24 cellular contexts compared by ENCODE assay signal in genomic region chr5:58499231-58499630, GRCh38. TPM values are rescaled to one million over a fixed set of nuclear protein-coding genes. Genes with fewer than 3 reads are reported as not detected.
DNase-seq lines count a peak whose midpoint lies in the region; ATAC-seq and TF ChIP-seq lines count a peak whose summit lies in the region.
"Had no signal": no experiment of that assay in that cellular context is flagged by ENCODE, and none has a peak within 500 bp of the region (broad histone marks: within the 10 kb centered on the region; RNA-seq: fewer than 3 reads in every experiment).

No MANE protein-coding gene starts in this region.

- peak overlapping the region; percentile 67 to 86 (median 76); a peak in 18 of 22 replicates for H3K4me2 ChIP-seq in BLaER1 treated with 17β-estradiol and CSF1 and Interleukin-3, amounts not matched to agents 10 nM and 100 nM
- H3K4me2 ChIP-seq: GM23338, PC-9 had no signal

- H3K9me3 Mint-ChIP-seq in IgD-negative memory B cell (no peaks in the 10 kb centered on the region), endodermal cell (no peaks in the 10 kb centered on the region)
- peaks cover 10 to 14% of the 10 kb centered on the region in 2 donors for H3K9me3 Mint-ChIP-seq in stimulated activated naive B cell treated with anti-CD40 and anti-IgM and Interleukin-4, amounts not matched to agents 10 μg/mL and 1 μg/mL and 100 μg/mL, for 72 hours
- H3K9me3 Mint-ChIP-seq: GM23338 had no signal

- no peaks in the 10 kb centered on the region for H4K20me1 ChIP-seq in BLaER1 treated with 17β-estradiol and CSF1 and Interleukin-3, amounts not matched to agents 10 nM and 100 nM

- peak overlapping the region in 8 of 11 experiments; percentile 40 to 80 (median 70); a peak in 14 of 22 replicates for H3K27ac ChIP-seq in BLaER1 treated with 17β-estradiol and CSF1 and Interleukin-3, amounts not matched to agents 10 nM and 100 nM
- no peak overlapping the region for H3K27ac ChIP-seq in endodermal cell (ENCODE audit: low read depth, low read length)
- H3K27ac ChIP-seq: C4-2B, PC-9 had no signal

- TF ChIP-seq CTCF in endodermal cell (conservative IDR thresholded peaks at IDR 0.05), result no peak
- no peak for TF ChIP-seq CTCF in GM13976 (IDR thresholded peaks at IDR 0.05; ENCODE audit: borderline replicate concordance, control extremely low read depth, extremely low read depth, insufficient read depth, missing control alignments)

- H3K4me1 Mint-ChIP-seq in IgD-negative memory B cell (peaks cover 69 to 80% (median 73%) of the 10 kb centered on the region in 3 donors), endodermal cell (peaks cover 24% of the 10 kb centered on the region)
- peaks cover 60 to 82% of the 10 kb centered on the region in 2 donors for H3K4me1 Mint-ChIP-seq in stimulated activated naive B cell treated with anti-CD40 and anti-IgM and Interleukin-4, amounts not matched to agents 10 μg/mL and 1 μg/mL and 100 μg/mL, for 72 hours

- DNase-seq in endodermal cell, result no peak
- no peak for DNase-seq in stimulated activated naive B cell treated with anti-CD40 and anti-IgM and Interleukin-4, amounts not matched to agents 10 μg/mL and 1 μg/mL and 100 μg/mL, for 72 hours
- DNase-seq in GM13976 (ENCODE audit: low spot score), result no peak
- no peak for DNase-seq in NCI-H1048 (lab: John Stamatoyannopoulos, UW)
- no peak for DNase-seq in central memory CD4-positive, alpha-beta T cell
- DNase-seq: DMS79, KG1, NCI-H1105 treated with DMSO at 0.1 percent for 48 hours, NCI-H2029 treated with DMSO at 0.1 percent for 48 hours, NCI-H226, NCI-H524, NCI-H774, PC-9, RPMI8226, SHP77, SW 1271, T-helper 2 cell had no signal

- no peaks in the 10 kb centered on the region for H3K36me3 ChIP-seq in BLaER1 treated with 17β-estradiol and CSF1 and Interleukin-3, amounts not matched to agents 10 nM and 100 nM
- no peaks in the 10 kb centered on the region for H3K36me3 ChIP-seq in endodermal cell (ENCODE audit: control insufficient read depth, insufficient read depth, low read length)
- H3K36me3 ChIP-seq: HAP-1 had no signal

- H3K4me3 ChIP-seq in BLaER1 treated with 17β-estradiol and CSF1 and Interleukin-3, amounts not matched to agents 10 nM and 100 nM, result no peak overlapping the region
- peak overlapping the region; percentile 19 for H3K4me3 ChIP-seq in endodermal cell (ENCODE audit: low read length)
- H3K4me3 ChIP-seq: GM12878, GM23338, HAP-1, PC-9 had no signal

- H3K27me3 Mint-ChIP-seq in IgD-negative memory B cell (no peaks in the 10 kb centered on the region), endodermal cell (ENCODE audit: insufficient read depth) (no peaks in the 10 kb centered on the region)
- H3K27me3 Mint-ChIP-seq in stimulated activated naive B cell treated with anti-CD40 and anti-IgM and Interleukin-4, amounts not matched to agents 10 μg/mL and 1 μg/mL and 100 μg/mL, for 72 hours, result no peaks in the 10 kb centered on the region

- no peaks in the 10 kb centered on the region for H3K9me3 ChIP-seq in BLaER1 treated with 17β-estradiol and CSF1 and Interleukin-3, amounts not matched to agents 10 nM and 100 nM (replicated peaks in 1 of 11)
- H3K9me3 ChIP-seq in endodermal cell (ENCODE audit: control insufficient read depth, low read length), result no peaks in the 10 kb centered on the region
- H3K9me3 ChIP-seq: HAP-1 had no signal

- peaks cover 14 to 40% (median 20%) of the 10 kb centered on the region in 10 experiments for H3K4me1 ChIP-seq in BLaER1 treated with 17β-estradiol and CSF1 and Interleukin-3, amounts not matched to agents 10 nM and 100 nM
- H3K4me1 ChIP-seq in endodermal cell (ENCODE audit: control insufficient read depth, insufficient read depth, low read length), result no peaks in the 10 kb centered on the region
- H3K4me1 ChIP-seq: HAP-1 had no signal

- ATAC-seq in stimulated activated naive B cell treated with anti-CD40 and anti-IgM and Interleukin-4, amounts not matched to agents 10 μg/mL and 1 μg/mL and 100 μg/mL, for 72 hours (replicated peaks), result peak; percentile 31 to 59
- ATAC-seq: GM12878 had no signal

- H3K27ac Mint-ChIP-seq in IgD-negative memory B cell, result peak overlapping the region; percentile 66 to 88 (median 82)
- no peak overlapping the region for H3K27ac Mint-ChIP-seq in endodermal cell
- peak overlapping the region; percentile 11 for H3K27ac Mint-ChIP-seq in stimulated activated naive B cell treated with anti-CD40 and anti-IgM and Interleukin-4, amounts not matched to agents 10 μg/mL and 1 μg/mL and 100 μg/mL, for 72 hours
- H3K27ac Mint-ChIP-seq: GM23338 had no signal

- H3K9ac ChIP-seq in BLaER1 treated with 17β-estradiol and CSF1 and Interleukin-3, amounts not matched to agents 10 nM and 100 nM, result peak overlapping the region in 2 of 11 experiments; percentile 5 to 45; a peak in 1 of 22 replicates
- H3K9ac ChIP-seq in endodermal cell (ENCODE audit: extremely low read depth, low read length, poor library complexity, severe bottlenecking), result no peak overlapping the region

- peaks cover 17% of the 10 kb centered on the region for H3K36me3 Mint-ChIP-seq in IgD-negative memory B cell
- H3K36me3 Mint-ChIP-seq in endodermal cell (ENCODE audit: low read depth), result no peaks in the 10 kb centered on the region
- H3K36me3 Mint-ChIP-seq in stimulated activated naive B cell treated with anti-CD40 and anti-IgM and Interleukin-4, amounts not matched to agents 10 μg/mL and 1 μg/mL and 100 μg/mL, for 72 hours, result peaks cover 30% of the 10 kb centered on the region in 2 donors

- WGBS in endodermal cell (ENCODE audit: insufficient coverage in 1 of 2, insufficient read length in 1 of 2), 2 experiments, result 76 to 92% methylated on average over 2 to 3 of the region's 3 CpGs

- in situ Hi-C loops in GM13976 (cut with MboI; ENCODE audit: low sequenced_read_pairs, unreplicated experiment), result no loop called here

- H3K4me3 Mint-ChIP-seq in IgD-negative memory B cell, result peak overlapping the region in 3 of 4 donors; percentile 63 to 90 (median 78)
- no peak overlapping the region for H3K4me3 Mint-ChIP-seq in endodermal cell
- no peak overlapping the region for H3K4me3 Mint-ChIP-seq in stimulated activated naive B cell treated with anti-CD40 and anti-IgM and Interleukin-4, amounts not matched to agents 10 μg/mL and 1 μg/mL and 100 μg/mL, for 72 hours
- H3K4me3 Mint-ChIP-seq: GM23338 had no signal

- H3K27me3 ChIP-seq in BLaER1 treated with 17β-estradiol and CSF1 and Interleukin-3, amounts not matched to agents 10 nM and 100 nM, result no peaks in the 10 kb centered on the region
- no peaks in the 10 kb centered on the region for H3K27me3 ChIP-seq in endodermal cell (ENCODE audit: control insufficient read depth, insufficient read depth, low read length, poor library complexity, severe bottlenecking)

RNA-seq across cellular contexts. Expression of gene GAPT, which starts 8.0 kb away (rescaled TPM):
- 237 TPM for polyA plus RNA-seq in IgD-negative memory B cell
- 1 to 10 TPM in 1 of 2 donors, under 1 TPM in 1; 0.13 to 1.9 TPM for total RNA-seq in endodermal cell
- not detected for polyA plus RNA-seq in endodermal cell (2013, experiment 1 of 2)
- polyA plus RNA-seq in endodermal cell (2013, experiment 2 of 2), result not detected
- total RNA-seq: GM23338, HT1080, PC-9 had no signal
- polyA plus RNA-seq: GM23338 had no signal

RNA-seq across cellular contexts. Expression of gene PLK2, which starts 39.3 kb away (rescaled TPM):
- 1.5 TPM for polyA plus RNA-seq in IgD-negative memory B cell
- total RNA-seq in endodermal cell, result 10 to 100 TPM in 1 of 2 donors, 1 to 10 TPM in 1; 9.7 to 16.4 TPM
- 38.4 TPM for polyA plus RNA-seq in endodermal cell (2013, experiment 1 of 2)
- polyA plus RNA-seq in endodermal cell (2013, experiment 2 of 2), result 42.5 TPM

Comparison
In these comparisons a context has a peak if more than half of its experiments do, and no peak if none do; other contexts are left out.
1. H3K4me3 Mint-ChIP-seq: peak in IgD-negative memory B cell (3 of 4); none in endodermal cell (single experiment) and stimulated activated naive B cell treated with anti-CD40 and anti-IgM and Interleukin-4, amounts not matched to agents 10 μg/mL and 1 μg/mL and 100 μg/mL, for 72 hours (0 of 2).